ENCODE assay signal across 8 cellular contexts in the genomic region with DNA sequence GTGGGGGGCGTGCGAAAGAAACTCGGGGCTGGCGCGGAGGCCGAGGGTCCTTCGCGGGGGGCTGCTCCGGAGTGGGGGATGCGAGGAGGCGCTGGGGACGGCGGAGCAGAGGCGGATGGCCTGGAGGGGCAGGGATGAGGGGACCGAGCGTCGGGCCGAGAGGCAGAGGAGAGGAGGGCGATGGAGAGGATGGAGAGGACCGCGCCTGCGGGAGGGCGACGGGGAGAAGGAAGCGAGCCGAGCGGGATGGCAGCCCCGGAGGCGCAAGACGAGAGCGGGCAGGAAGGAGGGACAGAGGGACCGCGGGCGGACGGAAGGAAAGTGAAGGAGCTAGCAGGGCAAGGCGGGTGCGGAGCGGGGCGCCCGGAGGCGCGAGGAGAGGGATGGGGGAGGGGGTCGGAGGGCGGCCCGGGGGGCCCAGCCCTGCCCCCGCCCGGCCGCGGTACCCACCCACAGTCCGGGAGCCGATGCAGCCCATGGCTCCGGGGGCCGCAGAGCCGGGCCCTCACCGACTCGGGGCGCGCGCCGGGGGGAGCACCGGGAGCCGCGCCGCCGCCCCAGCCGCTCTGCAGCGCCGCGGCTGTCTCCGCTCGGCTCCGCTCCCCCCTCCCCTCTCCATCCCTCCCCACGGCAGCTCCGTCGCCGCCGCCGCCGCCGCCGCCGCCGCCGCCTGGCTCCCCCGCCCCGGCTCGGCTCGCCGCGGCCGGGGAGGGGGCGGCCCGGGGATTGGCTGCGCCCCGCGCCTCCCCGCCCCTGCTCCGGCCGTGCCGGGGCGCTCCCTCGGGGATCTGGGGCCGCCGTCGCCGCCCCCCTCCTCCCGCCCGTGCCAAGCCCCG. TPM values are rescaled to one million over a fixed set of nuclear protein-coding genes. Genes with fewer than 3 reads are reported as not detected.
DNase-seq lines count a peak whose midpoint lies in the region; ATAC-seq and TF ChIP-seq lines count a peak whose summit lies in the region.

A gene (minus strand): TSS at position 588 of the 836 bp plus-strand sequence. CDS start 110 bp downstream, at position 478.

- H3K4me1 ChIP-seq in Loucy (ENCODE audit: insufficient read depth, low read length, poor library complexity, severe bottlenecking) = peaks cover 13% of the 10 kb centered on the region

- H4K20me1 ChIP-seq in Loucy (ENCODE audit: insufficient read depth, low read length, poor library complexity, severe bottlenecking) = no peaks in the 10 kb centered on the region

- H2AFZ ChIP-seq in Loucy (ENCODE audit: low read length) = peak within 1 kb of the TSS; percentile 95

- no peaks in the 10 kb centered on the region for H3K9me3 Mint-ChIP-seq in activated naive CD4-positive, alpha-beta T cell treated with anti-CD3 and anti-CD28 coated beads, Interleukin-2, amount 50 U/mL, for 72 hours

- H3K36me3 ChIP-seq in Loucy (ENCODE audit: insufficient read depth, low read length) = no peaks in the 10 kb centered on the region

- no peaks in the 10 kb centered on the region for H3K9me3 ChIP-seq in Loucy (ENCODE audit: insufficient read depth, low read depth, low read length)

- peak within 1 kb of the TSS; percentile 87 for H3K4me2 ChIP-seq in Loucy (ENCODE audit: low read depth, low read length, poor library complexity, severe bottlenecking)

- no peaks in the 10 kb centered on the region for H3K9me2 ChIP-seq in Loucy (replicated peaks; ENCODE audit: low read depth, low read length)

- DNase-seq in DMS 273 (lab: John Stamatoyannopoulos, UW; ENCODE audit: unreplicated experiment) (peak; percentile 57), DMS 273 treated with DMSO at 0.1 percent for 48 hours (lab: John Stamatoyannopoulos, UW) (no peak), hepatic stellate cell (ENCODE audit: low spot score) (peak; percentile 57), retina (peak; percentile 62), NOMO-1 treated with dmso at 0.1 percent for 144 hours (lab: John Stamatoyannopoulos, UW; ENCODE audit: unreplicated experiment) (no peak), NCI-H510A (lab: John Stamatoyannopoulos, UW) (no peak)
- DNase-seq in activated naive CD4-positive, alpha-beta T cell treated with anti-CD3 and anti-CD28 coated beads, Interleukin-2, amount 50 U/mL, for 72 hours (ENCODE audit: low spot score in 2 of 2) = peak in 1 of 2 donors; percentile 31

- H3K36me3 Mint-ChIP-seq in activated naive CD4-positive, alpha-beta T cell treated with anti-CD3 and anti-CD28 coated beads, Interleukin-2, amount 50 U/mL, for 72 hours = peaks cover 0 to 5% of the 10 kb centered on the region in 2 donors

- no peaks in the 10 kb centered on the region for H3K27me3 ChIP-seq in Loucy (ENCODE audit: insufficient read depth, low read length, poor library complexity, severe bottlenecking)

- TF ChIP-seq CTCF in Loucy (conservative IDR thresholded peaks at IDR 0.05; ENCODE audit: low read length) = no peak

- H3F3A ChIP-seq in Loucy (ENCODE audit: low read depth) = no peaks in the 10 kb centered on the region

- peak within 1 kb of the TSS in 1 of 2 donors; percentile 47 for H3K27ac Mint-ChIP-seq in activated naive CD4-positive, alpha-beta T cell treated with anti-CD3 and anti-CD28 coated beads, Interleukin-2, amount 50 U/mL, for 72 hours

- peak within 1 kb of the TSS; percentile 96 for H3K4me3 ChIP-seq in Loucy (ENCODE audit: low read length, poor library complexity, severe bottlenecking)

- peak within 1 kb of the TSS; percentile 78 for H3K9ac ChIP-seq in Loucy (ENCODE audit: low read depth, low read length, poor library complexity, severe bottlenecking)

- H3K79me2 ChIP-seq in Loucy (ENCODE audit: insufficient read depth, low read length) = no peaks in the 10 kb centered on the region

- ATAC-seq in activated naive CD4-positive, alpha-beta T cell treated with anti-CD3 and anti-CD28 coated beads, Interleukin-2, amount 50 U/mL, for 72 hours = peak; percentile 78

RNA-seq across cellular contexts. Expression of the gene that starts here (rescaled TPM):
- total RNA-seq in activated naive CD4-positive, alpha-beta T cell treated with anti-CD3 and anti-CD28 coated beads, Interleukin-2, amount 50 U/mL, for 72 hours = 1 to 10 TPM in 1 of 2 donors, under 1 TPM in 1; 0.77 to 2.1 TPM

Comparison
In these comparisons a context has a peak if more than half of its experiments do, and no peak if none do; other contexts are left out.
1. DNase-seq: peak in DMS 273 (single experiment), hepatic stellate cell (single experiment) and retina (single experiment); none in DMS 273 treated with DMSO at 0.1 percent for 48 hours (single experiment), NOMO-1 treated with dmso at 0.1 percent for 144 hours (single experiment) and NCI-H510A (single experiment).